11 cellular contexts compared by ENCODE assay signal in the genomic region with DNA sequence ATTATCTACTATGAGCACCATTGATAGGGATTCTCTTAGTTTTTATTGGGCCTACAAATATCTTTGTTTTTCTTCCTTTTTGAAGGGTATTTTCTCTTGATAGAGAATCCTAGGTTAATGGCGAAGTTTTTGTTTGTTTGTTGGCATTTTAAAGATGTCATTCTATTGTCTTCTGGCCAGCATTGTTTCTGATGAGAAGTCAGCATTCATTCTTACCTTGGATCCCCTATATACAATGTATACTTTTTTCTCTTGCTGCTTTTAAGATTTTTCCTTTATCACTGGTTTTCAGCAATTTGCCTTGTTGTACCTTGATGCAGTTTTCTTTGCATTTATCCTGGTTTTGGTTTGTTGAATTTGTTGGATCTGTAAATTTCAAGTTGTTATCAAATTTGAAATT.
"Had no signal": no experiment of that assay in that cellular context is flagged by ENCODE, and none has a peak within 500 bp of the region (broad histone marks: within the 10 kb centered on the region; RNA-seq: fewer than 3 reads in every experiment).

No MANE protein-coding gene starts in this region.

- ATAC-seq: GM23338, HCT116 had no signal

- H3K4me2 ChIP-seq: GM23338 had no signal

- DNase-seq: GM23248, GOT3, H7, H9, HCEC 1CT, HFFc6 had no signal

- H3K4me1 Mint-ChIP-seq: GM23338, H9 had no signal

- H2AFZ ChIP-seq: GM23248, GM23338 had no signal

- H3K9ac ChIP-seq: GM23248 had no signal

- H3K27ac Mint-ChIP-seq: GM23338, H9, HFFc6 had no signal

- H3K4me1 ChIP-seq: HAP-1 had no signal

- H3K27ac ChIP-seq: GM23248 had no signal

- H3K36me3 ChIP-seq: HAP-1 had no signal

- FAIRE-seq: H1, H54 had no signal

- H3K9me3 ChIP-seq: HAP-1 had no signal

- H3K4me3 ChIP-seq: GM23248, GM23338, HAP-1 had no signal

- H3K4me3 Mint-ChIP-seq: GM23338, H9, HFFc6 had no signal
